Comparison of ENCODE assay signal across 9 cellular contexts in genomic region chr19:1860133-1860775, GRCh38. TPM values are rescaled to one million over a fixed set of nuclear protein-coding genes. Genes with fewer than 3 reads are reported as not detected.
DNase-seq lines count a peak whose midpoint lies in the region; ATAC-seq and TF ChIP-seq lines count a peak whose summit lies in the region.
"Had no signal": no experiment of that assay in that cellular context is flagged by ENCODE, and none has a peak within 500 bp of the region (broad histone marks: within the 10 kb centered on the region; RNA-seq: fewer than 3 reads in every experiment).

No MANE protein-coding gene starts in this region.

- ATAC-seq in GM18861 (IDR thresholded peaks at IDR 0.05; ENCODE audit: unreplicated experiment) (no peak), HG02885 (IDR thresholded peaks at IDR 0.05; ENCODE audit: poor library complexity, unreplicated experiment) (no peak), HG03280 (IDR thresholded peaks at IDR 0.05; ENCODE audit: unreplicated experiment) (no peak)

- peaks cover 3% of the 10 kb centered on the region for H3K36me3 ChIP-seq in BE2C
- no peaks in the 10 kb centered on the region for H3K36me3 ChIP-seq in WERI-Rb-1
- H3K36me3 ChIP-seq in mucosa of rectum (ENCODE audit: control insufficient read depth in 2 of 2, insufficient read depth in 2 of 2, low read length in 2 of 2): no peaks in the 10 kb centered on the region

- TF ChIP-seq CTCF in BE2C (IDR thresholded peaks at IDR 0.05; ENCODE audit: low read depth, low read length) (no peak), WERI-Rb-1 (IDR thresholded peaks at IDR 0.05; ENCODE audit: low read depth, low read length) (no peak)

- H3K9me3 ChIP-seq in BE2C (no peaks in the 10 kb centered on the region; the same call in 1 of the 2 replicates), WERI-Rb-1 (ENCODE audit: severe bottlenecking) (peaks cover under 1% of the 10 kb centered on the region), mucosa of rectum (ENCODE audit: control insufficient read depth in 2 of 2, low read length in 2 of 2) (no peaks in the 10 kb centered on the region)

- H3K27me3 ChIP-seq in BE2C: no peaks in the 10 kb centered on the region
- no peaks in the 10 kb centered on the region for H3K27me3 ChIP-seq in WERI-Rb-1 (ENCODE audit: insufficient read depth, low read depth, severe bottlenecking)
- H3K27me3 ChIP-seq in mucosa of rectum (ENCODE audit: control insufficient read depth in 2 of 2, insufficient read depth in 2 of 2, low read length in 2 of 2): no peaks in the 10 kb centered on the region

- H3K9ac ChIP-seq in mucosa of rectum (ENCODE audit: low read depth in 1 of 2, low read length in 2 of 2): peak overlapping the region in 1 of 2 donors; percentile 71

- H3K4me1 ChIP-seq in BE2C (peaks cover 31% of the 10 kb centered on the region), mucosa of rectum (ENCODE audit: control insufficient read depth in 2 of 2, insufficient read depth in 2 of 2, low read length in 2 of 2) (peaks cover 62 to 71% of the 10 kb centered on the region in 2 donors)

- H3K27ac ChIP-seq in WERI-Rb-1: peak overlapping the region; percentile 17; the same call in 1 of the 2 replicates
- H3K27ac ChIP-seq in mucosa of rectum (ENCODE audit: low read depth in 2 of 2, low read length in 2 of 2): peak overlapping the region; percentile 98 to 99

- peak; percentile 75 for DNase-seq in BE2C
- peak in 59 of 76 experiments; percentile 26 to 85 (median 61) for DNase-seq in HUDEP-2 (lab: John Stamatoyannopoulos, UW; ENCODE audit: unreplicated experiment in 76 of 76)
- peak; percentile 67 for DNase-seq in WERI-Rb-1
- peak; percentile 62 for DNase-seq in effector CD4-positive, alpha-beta T cell
- DNase-seq: naive B cell had no signal

- H3K4me3 ChIP-seq in BE2C (ENCODE audit: low read depth, low read length) (peak overlapping the region; percentile 83), WERI-Rb-1 (ENCODE audit: low read depth, low read length) (no peak overlapping the region; the same call in 1 of the 2 replicates), mucosa of rectum (ENCODE audit: low read length in 2 of 2) (peak overlapping the region; percentile 45 to 73)

RNA-seq across cellular contexts. Expression of gene KLF16, which starts 3.1 kb away (rescaled TPM):
- 112 TPM for polyA plus RNA-seq in BE2C (2012; ENCODE audit: insufficient read depth, insufficient read length, low read depth)

RNA-seq across cellular contexts. Expression of gene REXO1, which starts 12.0 kb away (rescaled TPM):
- polyA plus RNA-seq in BE2C (2012; ENCODE audit: insufficient read depth, insufficient read length, low read depth): 165 TPM

RNA-seq across cellular contexts. Expression of gene ABHD17A, which starts 25.0 kb away (rescaled TPM):
- 324 TPM for polyA plus RNA-seq in BE2C (2012; ENCODE audit: insufficient read depth, insufficient read length, low read depth)

RNA-seq across cellular contexts. Expression of gene ADAT3, which starts 44.9 kb away (rescaled TPM):
- 51.0 TPM for polyA plus RNA-seq in BE2C (2012; ENCODE audit: insufficient read depth, insufficient read length, low read depth)

RNA-seq across cellular contexts. Expression of gene SCAMP4, which starts 44.9 kb away (rescaled TPM):
- polyA plus RNA-seq in BE2C (2012; ENCODE audit: insufficient read depth, insufficient read length, low read depth): 23.2 TPM
